8 cellular contexts compared by ENCODE assay signal in genomic region chr10:131980757-131981428, GRCh38. TPM values are rescaled to one million over a fixed set of nuclear protein-coding genes. Genes with fewer than 3 reads are reported as not detected.
A peak's percentile ranks its signal among the peaks of the same experiment; 100 is the strongest.
DNase-seq lines count a peak whose midpoint lies in the region; ATAC-seq and TF ChIP-seq lines count a peak whose summit lies in the region.

No MANE protein-coding gene starts in this region.

- H3K4me3 ChIP-seq in SK-N-SH (ENCODE audit: low read depth in 2 of 2, low read length in 1 of 2): peak overlapping the region; percentile 87 to 91

- peaks cover 41% of the 10 kb centered on the region for H4K20me1 ChIP-seq in SK-N-SH (ENCODE audit: insufficient read depth)

- 8% methylated on average over 26 of the region's 31 CpGs for WGBS in SK-N-SH (ENCODE audit: low lambda C conversion rate)

- TF ChIP-seq CTCF in GM20000 (IDR thresholded peaks at IDR 0.05; ENCODE audit: extremely low read depth, missing control alignments): no peak
- TF ChIP-seq CTCF in SK-N-SH (IDR thresholded peaks at IDR 0.05): 0 out of 2 replicates have a peak, but pooled peaks have one; percentile 13
- no peak for TF ChIP-seq CTCF in osteocyte (IDR thresholded peaks at IDR 0.05)

- H3K27ac Mint-ChIP-seq in osteocyte (ENCODE audit: unreplicated experiment): peak overlapping the region; percentile 55

- H3K4me1 ChIP-seq in SK-N-SH (ENCODE audit: control insufficient read depth in 1 of 2, insufficient read depth in 2 of 2, low read depth in 1 of 2, low read length in 1 of 2): peaks cover 10 to 21% of the 10 kb centered on the region in 2 experiments; a peak in 2 of 4 replicates

- peaks cover 18% of the 10 kb centered on the region for H3F3A ChIP-seq in SK-N-SH (replicated peaks; ENCODE audit: insufficient read depth)

- TF ChIP-seq RAD21 in SK-N-SH (IDR thresholded peaks at IDR 0.05; ENCODE audit: low read length): no peak

- peak overlapping the region; percentile 95 for H3K4me2 ChIP-seq in SK-N-SH

- CTCF ChIA-PET in SK-N-SH (lab: Yijun Ruan, JAX): interaction anchor here (0.6 to 4.8 kb wide), 9 partner anchors 9 to 959 kb away, joined by 3 to 28 read pairs (median 3); no protein-coding TSS in a partner anchor

- H3K4me1 Mint-ChIP-seq in osteocyte (ENCODE audit: unreplicated experiment): peaks cover 25% of the 10 kb centered on the region

- H3K27me3 ChIP-seq in SK-N-SH (ENCODE audit: insufficient read depth): no peaks in the 10 kb centered on the region

- no peaks in the 10 kb centered on the region for H3K9me3 ChIP-seq in SK-N-SH

- TF ChIP-seq EP300 in SK-N-SH (IDR thresholded peaks at IDR 0.05; ENCODE audit: borderline replicate concordance in 1 of 2, low read depth in 1 of 2, low read length in 1 of 2): no peak

- H3K9ac ChIP-seq in SK-N-SH: peak overlapping the region; percentile 93

- peaks cover 3% of the 10 kb centered on the region for H3K36me3 Mint-ChIP-seq in osteocyte (ENCODE audit: unreplicated experiment)

- H3K27me3 Mint-ChIP-seq in osteocyte (ENCODE audit: unreplicated experiment): no peaks in the 10 kb centered on the region

- peak overlapping the region; percentile 74; the same call in 1 of the 2 replicates for H2AFZ ChIP-seq in SK-N-SH (ENCODE audit: low read depth)

- POLR2A ChIA-PET in SK-N-SH (lab: Yijun Ruan, JAX): interaction anchor here (0.6 to 1.9 kb wide), 5 partner anchors 8 to 183 kb away, joined by 3 to 10 read pairs (median 4); no protein-coding TSS in a partner anchor

- H3K79me2 ChIP-seq in SK-N-SH (ENCODE audit: insufficient read depth): peaks cover 57% of the 10 kb centered on the region

- DNase-seq in GM20000 (ENCODE audit: low spot score) (peak; percentile 59), SK-N-SH (peak; percentile 68), fibroblast of peridontal ligament (ENCODE audit: extremely low read depth) (peak; percentile 19), osteocyte (ENCODE audit: extremely low spot score, unreplicated experiment) (no peak), epidermal melanocyte (ENCODE audit: insufficient read length, low spot score) (no peak)

- H3K36me3 ChIP-seq in SK-N-SH (replicated peaks in 1 of 2; ENCODE audit: control insufficient read depth in 1 of 2, insufficient read depth in 2 of 2, low read length in 1 of 2): no peaks in the 10 kb centered on the region

- H3K27ac ChIP-seq in SK-N-SH (ENCODE audit: low read depth in 2 of 2, low read length in 1 of 2): peak overlapping the region; percentile 30 to 82; a peak in 3 of 4 replicates

- H3K4me3 Mint-ChIP-seq in osteocyte (ENCODE audit: unreplicated experiment): peak overlapping the region; percentile 77

- H3K9me2 ChIP-seq in SK-N-SH: no peaks in the 10 kb centered on the region

- ATAC-seq in GM21717 (IDR thresholded peaks at IDR 0.05; ENCODE audit: unreplicated experiment) (no peak), GM18868 (IDR thresholded peaks at IDR 0.05; ENCODE audit: unreplicated experiment) (no peak), GM18907 (IDR thresholded peaks at IDR 0.05; ENCODE audit: unreplicated experiment) (no peak)

- no peaks in the 10 kb centered on the region for H3K9me3 Mint-ChIP-seq in osteocyte (ENCODE audit: unreplicated experiment)

TF ChIP-seq in SK-N-SH, 30 proteins besides CTCF, POLR2A, EP300 and RAD21:
- 0 out of 2 replicates have a peak, but pooled peaks have one; percentile 29 for TF ChIP-seq FOXJ3 (CRISPR knock-in tag; IDR thresholded peaks at IDR 0.05)
- TF ChIP-seq REST (IDR thresholded peaks at IDR 0.05; ENCODE audit: low read depth, low read length): no peak
- no peak for TF ChIP-seq USF2 (IDR thresholded peaks at IDR 0.05; ENCODE audit: borderline replicate concordance, low read depth, low read length)

RNA-seq across cellular contexts. Expression of gene BNIP3, which starts 0.8 kb away (rescaled TPM):
- polyA plus RNA-seq in SK-N-SH (2012; rRNA removed): 40.3 and 57.2 TPM in 2 replicates
- 50.0 and 53.3 TPM in 2 replicates for polyA plus RNA-seq in SK-N-SH (2012; cell fraction: cytosol; rRNA removed)
- 47.8 and 56.3 TPM in 2 replicates for polyA plus RNA-seq in SK-N-SH (2012; cell fraction: nucleus; rRNA removed)
- 29.2 and 31.6 TPM in 2 replicates for total RNA-seq in osteocyte

Comparison
In these comparisons a context has a peak if more than half of its experiments do, and no peak if none do; other contexts are left out.
1. DNase-seq: peak in GM20000 (single experiment), SK-N-SH (single experiment) and fibroblast of peridontal ligament (single experiment); none in osteocyte (single experiment) and epidermal melanocyte (single experiment).